In the genomic region with DNA sequence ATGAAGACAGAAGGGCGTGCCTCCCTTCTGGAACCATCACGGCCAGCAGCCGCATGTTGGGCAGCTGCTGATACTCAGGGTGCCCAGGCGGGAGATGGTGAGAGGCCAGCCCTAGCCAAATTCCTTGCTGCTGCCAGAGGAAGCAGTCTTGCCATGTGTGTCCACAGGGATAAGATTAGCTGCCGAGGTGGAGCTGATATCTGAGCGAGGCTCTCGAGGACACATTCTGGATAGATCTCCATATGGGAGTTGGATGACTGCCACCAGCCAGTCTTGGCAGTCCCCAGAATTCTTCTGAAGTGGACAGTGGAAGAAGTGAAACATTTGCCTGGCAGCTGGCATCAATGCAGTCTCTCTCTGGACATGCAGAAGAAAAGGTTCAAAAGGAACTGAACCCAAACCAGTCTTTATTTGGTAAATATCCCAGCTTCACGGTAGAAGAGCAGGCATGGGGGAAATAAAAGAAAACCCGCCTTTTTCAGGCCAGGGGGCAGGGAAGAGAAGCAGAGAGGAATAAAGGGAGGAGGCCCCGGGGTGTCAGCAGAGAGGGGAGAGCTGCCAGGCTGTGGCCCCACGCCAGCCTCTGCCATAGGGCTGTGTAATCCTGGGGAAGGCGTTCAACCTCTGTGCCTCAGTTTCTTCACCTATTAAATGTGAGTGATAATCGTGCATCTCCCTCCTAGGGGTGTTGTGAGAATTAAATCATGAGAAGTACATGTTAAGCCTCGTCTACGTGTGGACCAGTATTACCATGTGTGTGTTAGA, we compare ENCODE assay signal across 13 cellular contexts. TPM values are rescaled to one million over a fixed set of nuclear protein-coding genes. Genes with fewer than 3 reads are reported as not detected.
DNase-seq lines count a peak whose midpoint lies in the region; ATAC-seq, FAIRE-seq and TF ChIP-seq lines count a peak whose summit lies in the region.
"Had no signal": no experiment of that assay in that cellular context is flagged by ENCODE, and none has a peak within 500 bp of the region (broad histone marks: within the 10 kb centered on the region; RNA-seq: fewer than 3 reads in every experiment).

No MANE protein-coding gene starts in this region.

- H2AK5ac ChIP-seq in H1 (ENCODE audit: low read depth, low read length) = no peak overlapping the region

- TF ChIP-seq POLR2A in H1 (IDR thresholded peaks at IDR 0.05; ENCODE audit: control extremely low read depth in 1 of 2, low read depth in 2 of 2, low read length in 2 of 2) (no peak), thyroid gland (IDR thresholded peaks at IDR 0.05) (no peak)

- no peak overlapping the region for H2BK20ac ChIP-seq in H1 (ENCODE audit: low read length)

- intact Hi-C loops in thyroid gland (cut with DNase I) = no loop called here

- H3K9me3 ChIP-seq in H1 (ENCODE audit: insufficient read depth in 2 of 2, low read depth in 1 of 2, low read length in 1 of 2) (no peaks in the 10 kb centered on the region), thyroid gland (no peaks in the 10 kb centered on the region)

- H3K4me3 ChIP-seq in H1 (ENCODE audit: extremely low read depth in 1 of 4, insufficient read depth in 2 of 4, low read depth in 3 of 4, low read length in 4 of 4) (no peak overlapping the region), thyroid gland (replicated peaks in 1 of 3) (no peak overlapping the region)

- H3K27me3 ChIP-seq in H1 (replicated peaks in 1 of 4; ENCODE audit: control insufficient read depth in 3 of 4, extremely low read depth in 1 of 4, insufficient read depth in 3 of 4, low read length in 3 of 4) = peaks cover 0 to 9% (median 5%) of the 10 kb centered on the region in 4 experiments; a peak in 3 of 7 replicates
- no peaks in the 10 kb centered on the region for H3K27me3 ChIP-seq in thyroid gland

- CTCF ChIA-PET in H1 (lab: Charles Lee; ENCODE audit: partially characterized antibody) = interaction anchor here (0.8 to 7.5 kb wide), 7 partner anchors 10 to 434 kb away, joined by 3 to 77 read pairs (median 4); no protein-coding TSS in a partner anchor
- CTCF ChIA-PET in activated CD8-positive, alpha-beta memory T cell treated with anti-CD3 and anti-CD28 coated beads, Interleukin-2, amount 10 ng/mL, durations not matched to agents 7 days and 5 days (lab: Charles Lee) = interaction anchor here (0.8 kb wide), 1 partner anchor 14 kb away, joined by 3 read pairs; no protein-coding TSS in a partner anchor

- no peaks in the 10 kb centered on the region for H3K27me3 Mint-ChIP-seq in activated CD8-positive, alpha-beta memory T cell treated with anti-CD3 and anti-CD28 coated beads, Interleukin-2, amount 10 ng/mL, durations not matched to agents 7 days and 5 days
- peaks cover 16% of the 10 kb centered on the region for H3K27me3 Mint-ChIP-seq in HFFc6 (ENCODE audit: insufficient read depth)
- H3K27me3 Mint-ChIP-seq: activated B cell treated with CpG ODN at 0.5 μM for 24 hours, naive B cell had no signal

- no peak overlapping the region for H4K8ac ChIP-seq in H1 (ENCODE audit: extremely low read depth, insufficient read depth, low read length)

- H3K27ac ChIP-seq in H1 (ENCODE audit: low read depth, low read length) (no peak overlapping the region), thyroid gland (peak overlapping the region in 1 of 3 donors; percentile 46)
- H3K27ac ChIP-seq: 22Rv1 had no signal

- H3K4me1 Mint-ChIP-seq in activated CD8-positive, alpha-beta memory T cell treated with anti-CD3 and anti-CD28 coated beads, Interleukin-2, amount 10 ng/mL, durations not matched to agents 7 days and 5 days = peaks cover 37% of the 10 kb centered on the region
- H3K4me1 Mint-ChIP-seq in HFFc6 (ENCODE audit: low read depth) = peaks cover 38% of the 10 kb centered on the region

- POLR2A ChIA-PET in H1 (lab: Charles Lee; ENCODE audit: partially characterized antibody) = interaction anchor here (0.6 kb wide), 1 partner anchor 63 kb away, joined by 3 read pairs; no protein-coding TSS in a partner anchor

- no peak overlapping the region for H3K4ac ChIP-seq in H1 (replicated peaks; ENCODE audit: insufficient read length, low read depth, low read length)

- no peak overlapping the region for H4K5ac ChIP-seq in H1 (ENCODE audit: insufficient read length, low read depth, low read length)

- no peak overlapping the region for H2AFZ ChIP-seq in H1 (ENCODE audit: low read length)

- H3K14ac ChIP-seq in H1 (ENCODE audit: insufficient read length) = no peak overlapping the region

- H2BK12ac ChIP-seq in H1 (ENCODE audit: low read depth, low read length) = no peak overlapping the region

- no peak overlapping the region for H3K27ac Mint-ChIP-seq in activated CD8-positive, alpha-beta memory T cell treated with anti-CD3 and anti-CD28 coated beads, Interleukin-2, amount 10 ng/mL, durations not matched to agents 7 days and 5 days
- no peak overlapping the region for H3K27ac Mint-ChIP-seq in HFFc6
- H3K27ac Mint-ChIP-seq: activated B cell treated with CpG ODN at 0.5 μM for 24 hours had no signal

- TF ChIP-seq CTCF in H1 (IDR thresholded peaks at IDR 0.05; ENCODE audit: control extremely low read depth in 1 of 3, insufficient read depth in 1 of 3, low read depth in 1 of 3, low read length in 3 of 3) (no peak), thyroid gland (IDR thresholded peaks at IDR 0.05) (no peak), HFFc6 (IDR thresholded peaks at IDR 0.05) (no peak)

- H3K36me3 ChIP-seq in H1 (ENCODE audit: control insufficient read depth in 2 of 4, insufficient read depth in 4 of 4, low read length in 3 of 4) (no peaks in the 10 kb centered on the region), thyroid gland (no peaks in the 10 kb centered on the region)

- no peak for TF ChIP-seq RAD21 in H1 (IDR thresholded peaks at IDR 0.05 in 1 of 2, conservative IDR thresholded peaks at IDR 0.05 in 1 of 2; ENCODE audit: low read depth in 2 of 2, low read length in 2 of 2)

- peaks cover 8% of the 10 kb centered on the region for H3K23me2 ChIP-seq in H1 (ENCODE audit: low read depth, low read length)

- H3K18ac ChIP-seq in H1 (ENCODE audit: extremely low read depth, low read length) = no peak overlapping the region

- H2BK120ac ChIP-seq in H1 (replicated peaks; ENCODE audit: low read depth, low read length) = no peak overlapping the region

- peak; percentile 53 for DNase-seq in DMS 273 (lab: John Stamatoyannopoulos, UW; ENCODE audit: unreplicated experiment)
- no peak for DNase-seq in DMS 273 treated with DMSO at 0.1 percent for 48 hours (lab: John Stamatoyannopoulos, UW)
- DNase-seq in H1 (ENCODE audit: low read depth in 1 of 2, low spot score in 2 of 2) = no peak
- DNase-seq in inferior parietal cortex (ENCODE audit: extremely low spot score) = peak; percentile 22
- peak; percentile 80 to 84 for DNase-seq in thyroid gland
- DNase-seq in activated CD8-positive, alpha-beta memory T cell treated with anti-CD3 and anti-CD28 coated beads, Interleukin-2, amount 10 ng/mL, durations not matched to agents 7 days and 5 days = no peak
- no peak for DNase-seq in HFFc6
- DNase-seq: activated B cell treated with CpG ODN at 0.5 μM for 24 hours, islet precursor cell, naive B cell, NCI-H1930 had no signal

- H3K4me1 ChIP-seq in H1 (replicated peaks in 1 of 4; ENCODE audit: control insufficient read depth in 3 of 4, insufficient read depth in 4 of 4, low read length in 3 of 4) (peaks cover 8 to 14% (median 12%) of the 10 kb centered on the region in 4 experiments), thyroid gland (peaks cover 17 to 23% of the 10 kb centered on the region in 2 donors)

- peak overlapping the region; percentile 22; the same call in 1 of the 2 replicates for H2BK15ac ChIP-seq in H1 (ENCODE audit: low read length)

- peaks cover 5% of the 10 kb centered on the region for H3K36me3 Mint-ChIP-seq in activated CD8-positive, alpha-beta memory T cell treated with anti-CD3 and anti-CD28 coated beads, Interleukin-2, amount 10 ng/mL, durations not matched to agents 7 days and 5 days
- H3K36me3 Mint-ChIP-seq in HFFc6 (ENCODE audit: low read depth) = no peaks in the 10 kb centered on the region; the same call in 1 of the 2 replicates
- H3K36me3 Mint-ChIP-seq: naive B cell had no signal

- H4K91ac ChIP-seq in H1 (replicated peaks; ENCODE audit: insufficient read length, low read length) = no peak overlapping the region

- WGBS in H1 (ENCODE audit: extremely low coverage in 1 of 2, insufficient coverage in 1 of 2, insufficient read length in 1 of 2, insufficient replicate concordance in 2 of 2, low coverage in 1 of 2, low lambda C conversion rate in 2 of 2, missing lambda C conversion rate in 1 of 2), 2 experiments = 86% methylated on average over 15 of the region's 15 CpGs; no CpG with 5 or more reads in 1 of the 2 experiments
- WGBS in thyroid gland, 2 donors = 50 to 60% methylated on average over 11 to 15 of the region's 15 CpGs

- no peak for ATAC-seq in activated CD8-positive, alpha-beta memory T cell treated with anti-CD3 and anti-CD28 coated beads, Interleukin-2, amount 10 ng/mL, durations not matched to agents 7 days and 5 days
- no peak for ATAC-seq in HG02642 (IDR thresholded peaks at IDR 0.05; ENCODE audit: poor library complexity, unreplicated experiment)

- H3K4me2 ChIP-seq in H1 (ENCODE audit: insufficient read depth in 1 of 2, low read depth in 2 of 2, low read length in 2 of 2) = no peak overlapping the region

- no peak overlapping the region for H3K9ac ChIP-seq in H1 (replicated peaks in 1 of 4; ENCODE audit: extremely low read depth in 1 of 4, low read depth in 3 of 4, low read length in 3 of 4)

- no peaks in the 10 kb centered on the region for H4K20me1 ChIP-seq in H1 (replicated peaks in 1 of 2; ENCODE audit: control insufficient read depth in 1 of 2, insufficient read depth in 2 of 2, low read length in 2 of 2)

- H3K56ac ChIP-seq in H1 (replicated peaks; ENCODE audit: insufficient read length, low read depth, low read length) = no peak overlapping the region

- H3K23ac ChIP-seq in H1 (ENCODE audit: insufficient read length) = no peak overlapping the region

- FAIRE-seq in H1 (lab: Jason Lieb, UNC) = no peak

- no peak overlapping the region for H3K4me3 Mint-ChIP-seq in activated CD8-positive, alpha-beta memory T cell treated with anti-CD3 and anti-CD28 coated beads, Interleukin-2, amount 10 ng/mL, durations not matched to agents 7 days and 5 days
- no peak overlapping the region for H3K4me3 Mint-ChIP-seq in HFFc6
- H3K4me3 Mint-ChIP-seq: activated B cell treated with CpG ODN at 0.5 μM for 24 hours had no signal

- TF ChIP-seq EP300 in H1 (IDR thresholded peaks at IDR 0.05; ENCODE audit: borderline replicate concordance in 1 of 2, low read depth in 2 of 2, low read length in 2 of 2) = no peak

- no peak overlapping the region for H2BK5ac ChIP-seq in H1 (ENCODE audit: low read depth, low read length)

- H3K9me3 Mint-ChIP-seq in activated CD8-positive, alpha-beta memory T cell treated with anti-CD3 and anti-CD28 coated beads, Interleukin-2, amount 10 ng/mL, durations not matched to agents 7 days and 5 days (ENCODE audit: low read depth) = no peaks in the 10 kb centered on the region
- H3K9me3 Mint-ChIP-seq in HFFc6 = no peaks in the 10 kb centered on the region
- H3K9me3 Mint-ChIP-seq: activated B cell treated with CpG ODN at 0.5 μM for 24 hours, naive B cell had no signal

- H3K79me1 ChIP-seq in H1 (ENCODE audit: low read depth, low read length) = no peaks in the 10 kb centered on the region

- peaks cover 0 to 9% of the 10 kb centered on the region in 2 experiments; a peak in 2 of 4 replicates for H3K79me2 ChIP-seq in H1 (ENCODE audit: control insufficient read depth in 1 of 2, insufficient read depth in 2 of 2, low read length in 2 of 2)

RNA-seq across cellular contexts. Expression of a gene that starts 3.7 kb away (rescaled TPM):
- 47.2 and 47.4 TPM in 2 replicates for total RNA-seq in H1 (2021; fragmentation: NEBNext Ultra II Directional; extraction: Animal tissue kit (Norgen Biotek cat#: 25700))
- 14.3 and 24.2 TPM in 2 replicates for polyA plus RNA-seq in H1 (2011; rRNA removed)
- 25.9 TPM for polyA plus RNA-seq in H1 (2011; cell fraction: cytosol; rRNA removed)
- 15.2 TPM for polyA plus RNA-seq in H1 (2011; cell fraction: nucleus; rRNA removed)
- polyA plus RNA-seq in H1 (2012, experiment 1 of 2) = 44.7 to 57.4 TPM (median 49.5 TPM) in 4 replicates
- polyA plus RNA-seq in H1 (2012, experiment 2 of 2) = 27.6 TPM
- 60.6 TPM for polyA plus RNA-seq in H1 (2013, experiment 1 of 2)
- polyA plus RNA-seq in H1 (2013, experiment 2 of 2) = 65.8 TPM
- 18.2 and 25.3 TPM in 2 replicates for polyA minus RNA-seq in H1 (2011; rRNA and poly(A)+ RNA removed)
- polyA minus RNA-seq in H1 (2011; cell fraction: cytosol; rRNA and poly(A)+ RNA removed) = 14.5 TPM
- polyA minus RNA-seq in H1 (2011; cell fraction: nucleus; rRNA and poly(A)+ RNA removed) = 15.7 TPM
- 10 to 100 TPM; 31.7 to 59.1 (median 44.7) TPM for total RNA-seq in thyroid gland
- total RNA-seq in activated CD8-positive, alpha-beta memory T cell treated with anti-CD3 and anti-CD28 coated beads, Interleukin-2, amount 10 ng/mL, durations not matched to agents 7 days and 5 days = 10 to 100 TPM; 20.2 to 23.7 TPM
- 100 to 1,000 TPM in 4 of 6 experiments, 10 to 100 TPM in 2; 86.4 to 126 (median 121) TPM for total RNA-seq in HFFc6 (2021; fragmentation: NEBNext Ultra II Directional; extraction: Animal tissue kit (Norgen Biotek cat#: 25700))

Comparison
In these comparisons a context has a peak if more than half of its experiments do, and no peak if none do; other contexts are left out.
1. DNase-seq: peak in DMS 273 (single experiment), inferior parietal cortex (single experiment) and thyroid gland (2 of 2); none in DMS 273 treated with DMSO at 0.1 percent for 48 hours (single experiment), H1 (0 of 2), activated CD8-positive, alpha-beta memory T cell treated with anti-CD3 and anti-CD28 coated beads, Interleukin-2, amount 10 ng/mL, durations not matched to agents 7 days and 5 days (single experiment) and HFFc6 (single experiment).